In the genomic region with DNA sequence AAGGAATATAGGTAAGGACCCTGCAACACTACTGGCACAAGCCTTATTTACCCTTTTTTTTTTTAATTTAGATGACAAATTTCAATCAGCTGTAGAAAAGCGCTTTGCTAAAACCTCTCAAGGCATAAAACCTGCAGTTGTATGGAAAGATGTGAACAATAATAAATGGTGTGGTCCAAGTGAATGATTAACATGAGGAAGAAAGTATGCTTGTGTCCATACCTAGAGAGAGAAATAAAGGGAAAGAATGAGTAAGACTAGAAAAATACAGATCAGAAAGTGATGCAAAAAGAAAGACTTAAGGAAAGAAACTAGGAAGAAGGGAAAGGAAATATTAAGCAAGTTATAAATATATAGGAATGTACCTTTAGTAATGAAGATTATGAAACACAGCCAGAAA, we compare ENCODE assay signal across 21 cellular contexts.
DNase-seq lines count a peak whose midpoint lies in the region; ATAC-seq, FAIRE-seq and TF ChIP-seq lines count a peak whose summit lies in the region.
"Had no signal": no experiment of that assay in that cellular context is flagged by ENCODE, and none has a peak within 500 bp of the region (broad histone marks: within the 10 kb centered on the region; RNA-seq: fewer than 3 reads in every experiment).

No MANE protein-coding gene starts in this region.

- H3K9me3 Mint-ChIP-seq in Calu3 (ENCODE audit: low read depth, unreplicated experiment) (peaks cover 3% of the 10 kb centered on the region), nephron progenitor cell (peaks cover 28% of the 10 kb centered on the region), type B pancreatic cell (peaks cover 5% of the 10 kb centered on the region)
- H3K9me3 Mint-ChIP-seq in activated T-helper 17 cell treated with anti-CD3 and anti-CD28 coated beads, Interleukin-2, amount 50 U/mL, for 72 hours, result peaks cover 4% of the 10 kb centered on the region
- H3K9me3 Mint-ChIP-seq: CD8-positive, alpha-beta T cell had no signal

- no peak for FAIRE-seq in RCC 7860 (lab: Jason Lieb, UNC)
- FAIRE-seq: A204.1, D721Med, G401.6, GM12892, H1 had no signal

- intact Hi-C loops in Calu3 (cut with micrococcal nuclease; ENCODE audit: unreplicated experiment), result no loop called here

- no peak for ATAC-seq in HG03571 (IDR thresholded peaks at IDR 0.05; ENCODE audit: unreplicated experiment)
- ATAC-seq in activated T-helper 17 cell treated with anti-CD3 and anti-CD28 coated beads, Interleukin-2, amount 50 U/mL, for 72 hours (replicated peaks), result no peak
- ATAC-seq: CD8-positive, alpha-beta T cell had no signal

- H3K4me1 Mint-ChIP-seq in Calu3 (ENCODE audit: low read depth, unreplicated experiment) (peaks cover 9% of the 10 kb centered on the region), nephron progenitor cell (peaks cover 47% of the 10 kb centered on the region), type B pancreatic cell (ENCODE audit: unreplicated experiment) (peaks cover 20% of the 10 kb centered on the region)
- H3K4me1 Mint-ChIP-seq in activated T-helper 17 cell treated with anti-CD3 and anti-CD28 coated beads, Interleukin-2, amount 50 U/mL, for 72 hours, result no peaks in the 10 kb centered on the region
- H3K4me1 Mint-ChIP-seq: CD4-positive, CD25-positive, alpha-beta regulatory T cell had no signal

- H3K27ac Mint-ChIP-seq in Calu3 (ENCODE audit: unreplicated experiment), result peak overlapping the region; percentile 17
- H3K27ac Mint-ChIP-seq in nephron progenitor cell, result peak overlapping the region; percentile 28
- H3K27ac Mint-ChIP-seq in type B pancreatic cell, result no peak overlapping the region
- H3K27ac Mint-ChIP-seq in activated T-helper 17 cell treated with anti-CD3 and anti-CD28 coated beads, Interleukin-2, amount 50 U/mL, for 72 hours, result no peak overlapping the region
- H3K27ac Mint-ChIP-seq: B cell; CD8-positive, alpha-beta T cell had no signal

- no peaks in the 10 kb centered on the region for H3K27me3 Mint-ChIP-seq in Calu3 (ENCODE audit: unreplicated experiment)
- peaks cover 5% of the 10 kb centered on the region for H3K27me3 Mint-ChIP-seq in nephron progenitor cell (ENCODE audit: low read depth, poor library complexity)
- H3K27me3 Mint-ChIP-seq in type B pancreatic cell, result peaks cover 4% of the 10 kb centered on the region
- peaks cover 5% of the 10 kb centered on the region for H3K27me3 Mint-ChIP-seq in activated T-helper 17 cell treated with anti-CD3 and anti-CD28 coated beads, Interleukin-2, amount 50 U/mL, for 72 hours
- H3K27me3 Mint-ChIP-seq: B cell; CD4-positive, CD25-positive, alpha-beta regulatory T cell had no signal

- no peaks in the 10 kb centered on the region for H3K36me3 Mint-ChIP-seq in Calu3 (ENCODE audit: insufficient read depth, unreplicated experiment)
- peaks cover 12% of the 10 kb centered on the region for H3K36me3 Mint-ChIP-seq in nephron progenitor cell (ENCODE audit: low read depth)
- H3K36me3 Mint-ChIP-seq in type B pancreatic cell, result no peaks in the 10 kb centered on the region
- H3K36me3 Mint-ChIP-seq in activated T-helper 17 cell treated with anti-CD3 and anti-CD28 coated beads, Interleukin-2, amount 50 U/mL, for 72 hours (ENCODE audit: low read depth), result no peaks in the 10 kb centered on the region
- H3K36me3 Mint-ChIP-seq: CD4-positive, CD25-positive, alpha-beta regulatory T cell; CD8-positive, alpha-beta T cell had no signal

- no peak for DNase-seq in Calu3
- peak; percentile 9 for DNase-seq in RCC 7860 (ENCODE audit: low spot score)
- no peak for DNase-seq in nephron progenitor cell
- no peak for DNase-seq in type B pancreatic cell (ENCODE audit: extremely low spot score, unreplicated experiment)
- DNase-seq in NCI-H82 (lab: John Stamatoyannopoulos, UW), result no peak
- DNase-seq: Caco-2; CD4-positive, CD25-positive, alpha-beta regulatory T cell; CD8-positive, alpha-beta T cell; DMS 273 treated with DMSO at 0.1 percent for 48 hours; DND-41; GM23248; H7; HCEC 1CT had no signal

- H3K4me3 Mint-ChIP-seq in Calu3 (ENCODE audit: low read depth, unreplicated experiment) (no peak overlapping the region), nephron progenitor cell (peak overlapping the region; percentile 15), type B pancreatic cell (peak overlapping the region; percentile 15)
- H3K4me3 Mint-ChIP-seq in activated T-helper 17 cell treated with anti-CD3 and anti-CD28 coated beads, Interleukin-2, amount 50 U/mL, for 72 hours, result no peak overlapping the region
- H3K4me3 Mint-ChIP-seq: B cell; CD8-positive, alpha-beta T cell had no signal

- no TSS peak for BruUV-seq in Calu3 (replicated peaks; lab: Mats Ljungman, UMichigan)

- TF ChIP-seq CTCF in Calu3 (IDR thresholded peaks at IDR 0.05; ENCODE audit: unreplicated experiment), result no peak
- no peak for TF ChIP-seq CTCF in nephron progenitor cell (IDR thresholded peaks at IDR 0.05)
- no peak for TF ChIP-seq CTCF in type B pancreatic cell (conservative IDR thresholded peaks at IDR 0.05)

- CTCF ChIA-PET in Calu3 (lab: Charles Lee), result interaction anchor here (0.7 kb wide), 1 partner anchor 938 kb away, joined by 3 read pairs; no protein-coding TSS in a partner anchor

Comparison
In these comparisons a context has a peak if more than half of its experiments do, and no peak if none do; other contexts are left out.
1. H3K27ac Mint-ChIP-seq: peak in Calu3 (single experiment) and nephron progenitor cell (single experiment); none in type B pancreatic cell (single experiment) and activated T-helper 17 cell treated with anti-CD3 and anti-CD28 coated beads, Interleukin-2, amount 50 U/mL, for 72 hours (single experiment).
2. H3K4me3 Mint-ChIP-seq: peak in nephron progenitor cell (single experiment) and type B pancreatic cell (single experiment); none in Calu3 (single experiment) and activated T-helper 17 cell treated with anti-CD3 and anti-CD28 coated beads, Interleukin-2, amount 50 U/mL, for 72 hours (single experiment).